1 cellular context compared by ENCODE assay signal in genomic region chr17:16001498-16001897, GRCh38.
TF ChIP-seq lines count a peak whose summit lies in the region.

No MANE protein-coding gene starts in this region.

TF ChIP-seq in GM12878, 131 proteins besides CTCF, POLR2A, EP300 and RAD21 (continued from another document):
- TF ChIP-seq IKZF2 (IDR thresholded peaks at IDR 0.05) (no peak), SUZ12 (IDR thresholded peaks at IDR 0.05; ENCODE audit: unreplicated experiment) (no peak), IRF5 (IDR thresholded peaks at IDR 0.05; ENCODE audit: borderline replicate concordance) (no peak), MEF2B (IDR thresholded peaks at IDR 0.05; ENCODE audit: partially characterized antibody, poor library complexity, severe bottlenecking) (no peak), MTA2 (IDR thresholded peaks at IDR 0.05; ENCODE audit: low read depth) (no peak), NFXL1 (IDR thresholded peaks at IDR 0.05; ENCODE audit: borderline replicate concordance) (no peak)
- TF ChIP-seq, protein P1, sequence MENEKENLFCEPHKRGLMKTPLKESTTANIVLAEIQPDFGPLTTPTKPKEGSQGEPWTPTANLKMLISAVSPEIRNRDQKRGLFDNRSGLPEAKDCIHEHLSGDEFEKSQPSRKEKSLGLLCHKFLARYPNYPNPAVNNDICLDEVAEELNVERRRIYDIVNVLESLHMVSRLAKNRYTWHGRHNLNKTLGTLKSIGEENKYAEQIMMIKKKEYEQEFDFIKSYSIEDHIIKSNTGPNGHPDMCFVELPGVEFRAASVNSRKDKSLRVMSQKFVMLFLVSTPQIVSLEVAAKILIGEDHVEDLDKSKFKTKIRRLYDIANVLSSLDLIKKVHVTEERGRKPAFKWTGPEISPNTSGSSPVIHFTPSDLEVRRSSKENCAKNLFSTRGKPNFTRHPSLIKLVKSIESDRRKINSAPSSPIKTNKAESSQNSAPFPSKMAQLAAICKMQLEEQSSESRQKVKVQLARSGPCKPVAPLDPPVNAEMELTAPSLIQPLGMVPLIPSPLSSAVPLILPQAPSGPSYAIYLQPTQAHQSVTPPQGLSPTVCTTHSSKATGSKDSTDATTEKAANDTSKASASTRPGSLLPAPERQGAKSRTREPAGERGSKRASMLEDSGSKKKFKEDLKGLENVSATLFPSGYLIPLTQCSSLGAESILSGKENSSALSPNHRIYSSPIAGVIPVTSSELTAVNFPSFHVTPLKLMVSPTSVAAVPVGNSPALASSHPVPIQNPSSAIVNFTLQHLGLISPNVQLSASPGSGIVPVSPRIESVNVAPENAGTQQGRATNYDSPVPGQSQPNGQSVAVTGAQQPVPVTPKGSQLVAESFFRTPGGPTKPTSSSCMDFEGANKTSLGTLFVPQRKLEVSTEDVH (IDR thresholded peaks at IDR 0.05; ENCODE audit: low read depth, partially characterized antibody): no peak
